ENCODE assay signal across 1 cellular context in genomic region chr14:35044939-35045797, GRCh38.
TF ChIP-seq lines count a peak whose summit lies in the region.

No MANE protein-coding gene starts in this region.

TF ChIP-seq in SK-N-SH treated with all-trans-retinoic acid at 6 μM for 48 hours, 23 proteins besides CTCF, POLR2A, EP300 and RAD21 (continued from another document):
- TF ChIP-seq, protein P1, sequence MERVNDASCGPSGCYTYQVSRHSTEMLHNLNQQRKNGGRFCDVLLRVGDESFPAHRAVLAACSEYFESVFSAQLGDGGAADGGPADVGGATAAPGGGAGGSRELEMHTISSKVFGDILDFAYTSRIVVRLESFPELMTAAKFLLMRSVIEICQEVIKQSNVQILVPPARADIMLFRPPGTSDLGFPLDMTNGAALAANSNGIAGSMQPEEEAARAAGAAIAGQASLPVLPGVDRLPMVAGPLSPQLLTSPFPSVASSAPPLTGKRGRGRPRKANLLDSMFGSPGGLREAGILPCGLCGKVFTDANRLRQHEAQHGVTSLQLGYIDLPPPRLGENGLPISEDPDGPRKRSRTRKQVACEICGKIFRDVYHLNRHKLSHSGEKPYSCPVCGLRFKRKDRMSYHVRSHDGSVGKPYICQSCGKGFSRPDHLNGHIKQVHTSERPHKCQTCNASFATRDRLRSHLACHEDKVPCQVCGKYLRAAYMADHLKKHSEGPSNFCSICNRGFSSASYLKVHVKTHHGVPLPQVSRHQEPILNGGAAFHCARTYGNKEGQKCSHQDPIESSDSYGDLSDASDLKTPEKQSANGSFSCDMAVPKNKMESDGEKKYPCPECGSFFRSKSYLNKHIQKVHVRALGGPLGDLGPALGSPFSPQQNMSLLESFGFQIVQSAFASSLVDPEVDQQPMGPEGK (CRISPR knock-in tag; IDR thresholded peaks at IDR 0.05; ENCODE audit: borderline replicate concordance): no peak
